ENCODE assay signal across 14 cellular contexts in the genomic region with DNA sequence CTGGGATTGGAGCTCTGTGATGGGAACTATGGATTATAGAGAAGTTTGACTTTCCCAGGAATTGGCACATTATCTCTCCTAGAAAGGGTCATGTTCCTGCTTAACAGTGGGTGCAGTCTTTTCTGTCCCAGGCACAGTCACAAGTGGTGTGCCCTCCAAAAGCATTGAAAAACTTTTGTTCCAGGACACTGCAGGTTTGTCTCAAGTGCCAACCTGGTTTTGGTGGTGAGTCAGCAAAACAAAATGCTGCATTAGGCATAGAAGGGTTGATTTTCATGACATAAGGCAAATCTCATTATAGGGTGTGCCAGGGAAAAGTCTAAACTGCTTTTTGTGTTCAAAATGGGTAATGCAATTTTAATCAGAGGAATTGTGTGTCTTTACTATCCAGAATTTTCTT. TPM values are rescaled to one million over a fixed set of nuclear protein-coding genes. Genes with fewer than 3 reads are reported as not detected.
DNase-seq lines count a peak whose midpoint lies in the region; ATAC-seq, FAIRE-seq and TF ChIP-seq lines count a peak whose summit lies in the region.
"Had no signal": no experiment of that assay in that cellular context is flagged by ENCODE, and none has a peak within 500 bp of the region (broad histone marks: within the 10 kb centered on the region; RNA-seq: fewer than 3 reads in every experiment).

No MANE protein-coding gene starts in this region.

- no peaks in the 10 kb centered on the region for H3K9me3 Mint-ChIP-seq in activated T-helper 2 cell treated with anti-CD3 and anti-CD28 coated beads, Interferon-gamma antibody, Interleukin-2, Interleukin-4, amounts not matched to agents 10 μg/mL and 5 μg/mL and 100 μg/mL, durations not matched to agents 14 hours and 24 hours and 36 hours
- H3K9me3 Mint-ChIP-seq: activated B cell treated with CpG ODN at 0.5 μM for 24 hours, memory B cell, type B pancreatic cell had no signal

- peak overlapping the region; percentile 96 for H3K4me2 ChIP-seq in A549

- peaks cover 61% of the 10 kb centered on the region for H3K36me3 Mint-ChIP-seq in activated T-helper 2 cell treated with anti-CD3 and anti-CD28 coated beads, Interferon-gamma antibody, Interleukin-2, Interleukin-4, amounts not matched to agents 10 μg/mL and 5 μg/mL and 100 μg/mL, durations not matched to agents 14 hours and 24 hours and 36 hours (ENCODE audit: low read depth)
- H3K36me3 Mint-ChIP-seq: type B pancreatic cell had no signal

- H3K4me1 Mint-ChIP-seq in activated T-helper 2 cell treated with anti-CD3 and anti-CD28 coated beads, Interferon-gamma antibody, Interleukin-2, Interleukin-4, amounts not matched to agents 10 μg/mL and 5 μg/mL and 100 μg/mL, durations not matched to agents 14 hours and 24 hours and 36 hours (ENCODE audit: low read depth), result peaks cover 42% of the 10 kb centered on the region

- intact Hi-C loops in activated T-helper 2 cell treated with anti-CD3 and anti-CD28 coated beads, Interferon-gamma antibody, Interleukin-2, Interleukin-4, amounts not matched to agents 10 μg/mL and 5 μg/mL and 100 μg/mL, durations not matched to agents 14 hours and 24 hours and 36 hours (cut with micrococcal nuclease), result loop anchor here (10.0 kb wide), 2 partner anchors 924 to 1984 kb away; no protein-coding TSS in a partner anchor

- no peaks in the 10 kb centered on the region for H3K27me3 ChIP-seq in right atrium auricular region

- no peak for DNase-seq in A549 (ENCODE audit: low read depth in 1 of 2, low spot score in 1 of 2)
- no peak for DNase-seq in activated T-helper 2 cell treated with anti-CD3 and anti-CD28 coated beads, Interferon-gamma antibody, Interleukin-2, Interleukin-4, amounts not matched to agents 10 μg/mL and 5 μg/mL and 100 μg/mL, durations not matched to agents 14 hours and 24 hours and 36 hours (ENCODE audit: low spot score)
- DNase-seq in kidney glomerular epithelial cell (lab: John Stamatoyannopoulos, UW), result peak; percentile 21
- DNase-seq in right atrium auricular region (ENCODE audit: low spot score), result no peak
- no peak for DNase-seq in AG08395 (ENCODE audit: low spot score)
- DNase-seq: activated B cell treated with CpG ODN at 0.5 μM for 24 hours; activated naive CD4-positive, alpha-beta T cell had no signal

- no peak for TF ChIP-seq POLR2A in A549 (IDR thresholded peaks at IDR 0.05; ENCODE audit: low read length)

- no peak for ATAC-seq in A549
- no peak for ATAC-seq in HG02588 (IDR thresholded peaks at IDR 0.05; ENCODE audit: unreplicated experiment)
- ATAC-seq in GM18907 (IDR thresholded peaks at IDR 0.05; ENCODE audit: unreplicated experiment), result no peak

- H3K27ac Mint-ChIP-seq in activated T-helper 2 cell treated with anti-CD3 and anti-CD28 coated beads, Interferon-gamma antibody, Interleukin-2, Interleukin-4, amounts not matched to agents 10 μg/mL and 5 μg/mL and 100 μg/mL, durations not matched to agents 14 hours and 24 hours and 36 hours, result peak overlapping the region; percentile 67
- H3K27ac Mint-ChIP-seq: memory B cell, type B pancreatic cell had no signal

- POLR2A ChIA-PET in A549 (lab: Yijun Ruan, JAX), result interaction anchor here (0.9 kb wide), 1 partner anchor 20 kb away, joined by 3 read pairs; no protein-coding TSS in a partner anchor
- POLR2A ChIA-PET in HEK293 (lab: Yijun Ruan, JAX), result no interaction called here

- TF ChIP-seq RAD21 in A549 (conservative IDR thresholded peaks at IDR 0.05 in 1 of 2, IDR thresholded peaks at IDR 0.05 in 1 of 2), result no peak

- no peak for FAIRE-seq in A549 (lab: Jason Lieb, UNC)

- peaks cover 58% of the 10 kb centered on the region for H3K4me1 ChIP-seq in A549
- no peaks in the 10 kb centered on the region; the same call in 1 of the 2 replicates for H3K4me1 ChIP-seq in HEK293 (ENCODE audit: control insufficient read depth, insufficient read depth, low read length)
- peaks cover 0 to 14% of the 10 kb centered on the region in 2 donors for H3K4me1 ChIP-seq in right atrium auricular region
- H3K4me1 ChIP-seq: prostate gland had no signal

- H3K4me3 ChIP-seq in A549, result peak overlapping the region; percentile 25; the same call in 2 of the 3 replicates
- H3K4me3 ChIP-seq in HEK293 (ENCODE audit: low read depth, low read length), result no peak overlapping the region
- H3K4me3 ChIP-seq in right atrium auricular region, result no peak overlapping the region
- H3K4me3 ChIP-seq: prostate gland had no signal

- H3K9me3 ChIP-seq in A549, result no peaks in the 10 kb centered on the region
- no peaks in the 10 kb centered on the region for H3K9me3 ChIP-seq in HEK293 (ENCODE audit: control insufficient read depth, insufficient read depth, low read depth, low read length)
- no peaks in the 10 kb centered on the region for H3K9me3 ChIP-seq in right atrium auricular region
- H3K9me3 ChIP-seq: prostate gland had no signal

- CTCF ChIA-PET in A549 (lab: Yijun Ruan, JAX), result interaction anchor here (0.8 to 2.5 kb wide), 6 partner anchors 8 to 241 kb away, joined by 3 to 7 read pairs (median 4); no protein-coding TSS in a partner anchor
- CTCF ChIA-PET in HEK293 (lab: Yijun Ruan, JAX), result interaction anchor here (0.6 to 1.6 kb wide), 4 partner anchors 13 to 240 kb away, joined by 3 to 5 read pairs (median 3); no protein-coding TSS in a partner anchor

- TF ChIP-seq EP300 in A549 (IDR thresholded peaks at IDR 0.05), result no peak

- no peak overlapping the region for H3K4me3 Mint-ChIP-seq in activated T-helper 2 cell treated with anti-CD3 and anti-CD28 coated beads, Interferon-gamma antibody, Interleukin-2, Interleukin-4, amounts not matched to agents 10 μg/mL and 5 μg/mL and 100 μg/mL, durations not matched to agents 14 hours and 24 hours and 36 hours (ENCODE audit: low read depth)
- H3K4me3 Mint-ChIP-seq: activated B cell treated with CpG ODN at 0.5 μM for 24 hours, CD14-positive monocyte, memory B cell, type B pancreatic cell had no signal

- no peaks in the 10 kb centered on the region for H3K27me3 Mint-ChIP-seq in activated T-helper 2 cell treated with anti-CD3 and anti-CD28 coated beads, Interferon-gamma antibody, Interleukin-2, Interleukin-4, amounts not matched to agents 10 μg/mL and 5 μg/mL and 100 μg/mL, durations not matched to agents 14 hours and 24 hours and 36 hours (ENCODE audit: low read depth)
- H3K27me3 Mint-ChIP-seq: activated B cell treated with CpG ODN at 0.5 μM for 24 hours, memory B cell had no signal

- H3K36me3 ChIP-seq in HEK293 (ENCODE audit: control insufficient read depth in 2 of 2, insufficient read depth in 1 of 2, low read length in 2 of 2) (no peaks in the 10 kb centered on the region), right atrium auricular region (no peaks in the 10 kb centered on the region)
- H3K36me3 ChIP-seq: prostate gland had no signal

- TF ChIP-seq CTCF in A549 (IDR thresholded peaks at IDR 0.05) (no peak), HEK293 (tag by site-specific recombination; IDR thresholded peaks at IDR 0.05) (no peak), right atrium auricular region (IDR thresholded peaks at IDR 0.05) (no peak)

- H3K27ac ChIP-seq in A549, result peak overlapping the region; percentile 75 to 85
- H3K27ac ChIP-seq in HEK293 (ENCODE audit: extremely low read depth, low read depth, low read length), result no peak overlapping the region
- H3K27ac ChIP-seq in right atrium auricular region, result no peak overlapping the region
- H3K27ac ChIP-seq: prostate gland had no signal

TF ChIP-seq in A549, 52 proteins besides CTCF, POLR2A, EP300 and RAD21 (continues in another document):
- peak; percentile 23; the same call in 1 of the 2 replicates for TF ChIP-seq NFE2L2 (conservative IDR thresholded peaks at IDR 0.05; ENCODE audit: low read length)
- TF ChIP-seq NR3C1 (IDR thresholded peaks at IDR 0.05), result no peak

TF ChIP-seq in HEK293, 187 proteins besides CTCF, POLR2A, EP300 and RAD21 (continues in another document):
- TF ChIP-seq ZNF701 (tag by site-specific recombination; IDR thresholded peaks at IDR 0.05) (no peak), PRDM6 (tag by site-specific recombination; IDR thresholded peaks at IDR 0.05) (peak; percentile 21; the same call in 1 of the 2 replicates), ZNF416 (tag by site-specific recombination; IDR thresholded peaks at IDR 0.05) (no peak), ZNF610 (tag by site-specific recombination; IDR thresholded peaks at IDR 0.05; ENCODE audit: borderline replicate concordance) (no peak), ZNF248 (tag by site-specific recombination; IDR thresholded peaks at IDR 0.05) (no peak)

RNA-seq across cellular contexts. Expression of gene HTATIP2, which starts 4.9 kb away (rescaled TPM):
- polyA plus RNA-seq in A549 (2011; rRNA removed) (238 and 308 TPM in 2 replicates), A549 (2017; fragmentation: RNase III; extraction: RNeasy Plus Mini Kit Qiagen cat#74134 plus additional on column Dnase treatment) (220 to 252 TPM (median 234 TPM) in 3 replicates)
- polyA plus RNA-seq in A549 (2012; cell fraction: cytosol; rRNA removed), result 88.0 and 98.5 TPM in 2 replicates
- polyA plus RNA-seq in A549 (2012; cell fraction: nucleus; rRNA removed), result 27.5 and 58.2 TPM in 2 replicates
- 83.7 and 110 TPM in 2 replicates for polyA minus RNA-seq in A549 (2011; rRNA and poly(A)+ RNA removed)
- total RNA-seq in activated T-helper 2 cell treated with anti-CD3 and anti-CD28 coated beads, Interferon-gamma antibody, Interleukin-2, Interleukin-4, amounts not matched to agents 10 μg/mL and 5 μg/mL and 100 μg/mL, durations not matched to agents 14 hours and 24 hours and 36 hours, result 62.7 and 63.5 TPM in 2 replicates
- total RNA-seq in right atrium auricular region, result 10 to 100 TPM; 19.5 to 20.8 TPM

RNA-seq across cellular contexts. Expression of gene PRMT3, which starts 19.1 kb away (rescaled TPM):
- polyA plus RNA-seq in A549 (2011; rRNA removed) (40.9 and 53.9 TPM in 2 replicates), A549 (2017; fragmentation: RNase III; extraction: RNeasy Plus Mini Kit Qiagen cat#74134 plus additional on column Dnase treatment) (32.4 to 37.2 TPM (median 34.6 TPM) in 3 replicates)
- polyA plus RNA-seq in A549 (2012; cell fraction: cytosol; rRNA removed), result 19.1 and 20.3 TPM in 2 replicates
- polyA plus RNA-seq in A549 (2012; cell fraction: nucleus; rRNA removed), result 12.6 and 13.3 TPM in 2 replicates
- polyA minus RNA-seq in A549 (2011; rRNA and poly(A)+ RNA removed), result 15.7 and 22.9 TPM in 2 replicates
- total RNA-seq in activated T-helper 2 cell treated with anti-CD3 and anti-CD28 coated beads, Interferon-gamma antibody, Interleukin-2, Interleukin-4, amounts not matched to agents 10 μg/mL and 5 μg/mL and 100 μg/mL, durations not matched to agents 14 hours and 24 hours and 36 hours, result 38.3 and 39.2 TPM in 2 replicates
- 10 to 100 TPM in 1 of 2 donors, 1 to 10 TPM in 1; 7.9 to 11.9 TPM for total RNA-seq in right atrium auricular region

Comparison
In these comparisons a context has a peak if more than half of its experiments do, and no peak if none do; other contexts are left out.
1. H3K27ac ChIP-seq: peak in A549 (2 of 2); none in HEK293 (single experiment) and right atrium auricular region (0 of 2).